1 cellular context compared by ENCODE assay signal in genomic region chr1:112509660-112510178, GRCh38.
TF ChIP-seq lines count a peak whose summit lies in the region.

No MANE protein-coding gene starts in this region.

TF ChIP-seq in HepG2, 621 proteins besides CTCF, POLR2A, EP300 and RAD21 (continued from another document):
- no peak for TF ChIP-seq THAP9 (CRISPR knock-in tag; IDR thresholded peaks at IDR 0.05; ENCODE audit: borderline replicate concordance)
- TF ChIP-seq FOXC1 (CRISPR knock-in tag; IDR thresholded peaks at IDR 0.05; ENCODE audit: borderline replicate concordance): no peak
